8 cellular contexts compared by ENCODE assay signal in genomic region chr19:49073514-49074378, GRCh38. TPM values are rescaled to one million over a fixed set of nuclear protein-coding genes. Genes with fewer than 3 reads are reported as not detected.
DNase-seq lines count a peak whose midpoint lies in the region; FAIRE-seq and TF ChIP-seq lines count a peak whose summit lies in the region.

No MANE protein-coding gene starts in this region.

- H3K4me1 ChIP-seq in PC-9 (replicated peaks; ENCODE audit: insufficient read depth) = peaks cover 10% of the 10 kb centered on the region; the same call in 1 of the 2 replicates

- H3K27me3 ChIP-seq in PC-9 (ENCODE audit: insufficient read depth, low read depth) = peaks cover 29% of the 10 kb centered on the region

- no peak overlapping the region for H2AFZ ChIP-seq in PC-9

- POLR2A ChIA-PET in PC-9 (lab: Charles Lee; ENCODE audit: unreplicated experiment) = interaction anchor here (0.5 to 1.1 kb wide), 2 partner anchors 75 to 336 kb away, joined by 8 to 15 read pairs; no protein-coding TSS in a partner anchor

- no peaks in the 10 kb centered on the region for H3K79me2 ChIP-seq in PC-9 (ENCODE audit: low read depth)

- H3K4me3 ChIP-seq in PC-9 (no peak overlapping the region), fibroblast of pulmonary artery (replicated peaks; ENCODE audit: low read depth, low read length) (no peak overlapping the region)

- peak overlapping the region; percentile 42 for H3K4me2 ChIP-seq in PC-9

- H3K9me2 ChIP-seq in PC-9 (ENCODE audit: insufficient read depth) = no peaks in the 10 kb centered on the region

- H3F3A ChIP-seq in PC-9 (ENCODE audit: insufficient read depth, low read depth) = 0 out of 2 replicates have a peak, but pooled peaks cover 8% of the 10 kb centered on the region

- BruUV-seq in PC-9 (replicated peaks; lab: Mats Ljungman, UMichigan) = no TSS peak

- H3K36me3 ChIP-seq in PC-9 (ENCODE audit: low read depth) = no peaks in the 10 kb centered on the region

- H3K27ac ChIP-seq in 22Rv1 (no peak overlapping the region), PC-9 (no peak overlapping the region)

- DNase-seq in PC-9 (peak in 1 of 2 experiments; percentile 56), fibroblast of pulmonary artery (ENCODE audit: low read depth) (no peak), frontal cortex (ENCODE audit: low spot score in 2 of 2) (no peak), amniotic stem cell (lab: John Stamatoyannopoulos, UW) (no peak), amygdala (lab: John Stamatoyannopoulos, UW) (no peak), NCI-H2029 (lab: John Stamatoyannopoulos, UW) (no peak)

- CTCF ChIA-PET in PC-9 (lab: Charles Lee) = interaction anchor here (0.5 to 1.3 kb wide), 8 partner anchors 9 to 775 kb away, joined by 3 to 12 read pairs (median 6); partner anchors contain the start of genes GYS1, NTF4 and RUVBL2

- peak; percentile 69 for TF ChIP-seq CTCF in 22Rv1 (IDR thresholded peaks at IDR 0.05)
- TF ChIP-seq CTCF in GM12873 (IDR thresholded peaks at IDR 0.05; ENCODE audit: insufficient read depth, low read depth, low read length, missing control alignments) = peak; percentile 44
- TF ChIP-seq CTCF in PC-9 (conservative IDR thresholded peaks at IDR 0.05) = peak; percentile 23; the same call in 1 of the 2 replicates
- TF ChIP-seq CTCF in fibroblast of pulmonary artery (IDR thresholded peaks at IDR 0.05; ENCODE audit: low read length, missing control alignments) = peak; percentile 29

- H3K9me3 ChIP-seq in PC-9 (ENCODE audit: insufficient read depth, low read depth) = no peaks in the 10 kb centered on the region

- FAIRE-seq in frontal cortex (lab: Jason Lieb, UNC) = no peak

- intact Hi-C loops in PC-9 (cut with micrococcal nuclease; ENCODE audit: unreplicated experiment) = loop anchor here (2.0 kb wide), 3 partner anchors 75 to 285 kb away; no protein-coding TSS in a partner anchor

- no peaks in the 10 kb centered on the region for H4K20me1 ChIP-seq in PC-9 (ENCODE audit: insufficient read depth)

RNA-seq across cellular contexts. Expression of gene KCNA7, which starts 1.2 kb away (rescaled TPM):
- not detected in 2 replicates for total RNA-seq in PC-9 (2021)
- not detected for total RNA-seq in frontal cortex

RNA-seq across cellular contexts. Expression of gene NTF4, which starts 9.1 kb away (rescaled TPM):
- total RNA-seq in PC-9 (2021) = 14.0 and 18.6 TPM in 2 replicates
- total RNA-seq in frontal cortex = not detected

RNA-seq across cellular contexts. Expression of gene SNRNP70, which starts 11.5 kb away (rescaled TPM):
- 151 and 199 TPM in 2 replicates for total RNA-seq in PC-9 (2021)
- 99.5 TPM for total RNA-seq in frontal cortex

RNA-seq across cellular contexts. Expression of gene CGB7, which starts 16.2 kb away (rescaled TPM):
- total RNA-seq in PC-9 (2021) (4.8 and 6.8 TPM in 2 replicates), frontal cortex (not detected)

RNA-seq across cellular contexts. Expression of gene CGB8, which starts 24.8 kb away (rescaled TPM):
- total RNA-seq in PC-9 (2021) = 1.0 and 5.3 TPM in 2 replicates
- not detected for total RNA-seq in frontal cortex

Comparison
In these comparisons a context has a peak if more than half of its experiments do, and no peak if none do; other contexts are left out.
1. RNA of gene NTF4, which starts 9.1 kb away (total RNA-seq): 14.0 to 18.6 TPM in PC-9; not detected in frontal cortex (single experiment); every median in the first group is over 10 times any median in the second.
2. Peak in every context shown above with its lines, with median percentiles within 50 percentile points of each other: CTCF ChIP-seq.